6 cellular contexts compared by ENCODE assay signal in the genomic region with DNA sequence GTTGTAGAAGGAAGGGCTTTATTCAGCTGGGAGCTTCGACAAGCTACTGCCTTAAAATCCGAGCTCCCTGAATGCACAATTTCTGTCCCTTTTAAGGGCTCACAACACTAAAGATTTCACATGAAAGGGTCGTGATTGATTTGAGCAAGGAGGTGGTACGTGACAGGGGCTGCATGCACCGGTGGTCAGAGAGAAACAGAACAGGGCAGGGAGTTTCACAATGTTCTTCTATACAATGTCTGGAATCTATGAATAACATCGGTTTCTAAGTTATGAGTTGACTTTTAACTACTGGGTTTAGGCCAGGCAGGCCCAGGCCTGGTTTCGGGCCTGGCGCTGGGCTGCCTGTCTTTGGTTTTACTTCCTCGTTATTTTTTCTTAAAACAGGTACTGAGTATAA. TPM values are rescaled to one million over a fixed set of nuclear protein-coding genes. Genes with fewer than 3 reads are reported as not detected.
DNase-seq lines count a peak whose midpoint lies in the region; ATAC-seq, FAIRE-seq and TF ChIP-seq lines count a peak whose summit lies in the region.
"Not testable (repeated sequence)": the region's sequence is repeated elsewhere in the genome, so short reads cannot be mapped to it uniquely, and the experiment has no call there.

No MANE protein-coding gene starts in this region.

- RAD21 ChIA-PET in GM12878 (lab: Charles Lee; ENCODE audit: unreplicated experiment) = interaction anchor here (0.8 to 3.2 kb wide), 14 partner anchors 15 to 259 kb away, joined by 3 to 15 read pairs (median 4); a partner anchor contains a TSS

- 3% methylated on average over 9 of the region's 9 CpGs for WGBS in GM12878 (ENCODE audit: insufficient coverage, insufficient replicate concordance, low lambda C conversion rate, missing lambda C conversion rate)

- H3K9me3 Mint-ChIP-seq in neural crest cell = peaks cover 12% of the 10 kb centered on the region

- not testable (repeated sequence) for H3K4me3 ChIP-seq in GM12865 (ENCODE audit: low read depth, low read length)
- H3K4me3 ChIP-seq in MM.1S (ENCODE audit: low read length) = 0 out of 2 replicates have a peak overlapping the region, but pooled peaks have one; percentile 12
- H3K4me3 ChIP-seq in OCI-LY3 (ENCODE audit: low read length) = peak overlapping the region; percentile 18; the same call in 1 of the 2 replicates
- H3K4me3 ChIP-seq in GM12878 = peak overlapping the region; percentile 6; the same call in 1 of the 2 replicates

- POLR2A ChIA-PET in GM12878 (lab: Charles Lee) = interaction anchor here (0.6 to 2.5 kb wide), 4 partner anchors 29 to 114 kb away, joined by 3 to 13 read pairs (median 4); no protein-coding TSS in a partner anchor

- peaks cover 12% of the 10 kb centered on the region for H3F3A ChIP-seq in MM.1S (ENCODE audit: insufficient read depth, low read length)

- H3K9ac ChIP-seq in MM.1S (ENCODE audit: low read length) (peak overlapping the region; percentile 24; the same call in 1 of the 2 replicates), OCI-LY3 (ENCODE audit: low read length) (peak overlapping the region; percentile 10; the same call in 1 of the 2 replicates), GM12878 (ENCODE audit: control insufficient read depth, insufficient read depth, low read length) (peak overlapping the region; percentile 9; the same call in 1 of the 2 replicates)

- H4K20me1 ChIP-seq in MM.1S (ENCODE audit: insufficient read depth, low read length); OCI-LY3 (ENCODE audit: insufficient read depth, low read length); GM12878 (ENCODE audit: control insufficient read depth, insufficient read depth): not testable (repeated sequence)

- H3K27ac ChIP-seq in MM.1S (ENCODE audit: low read length) = peak overlapping the region; percentile 67; the same call in 1 of the 2 replicates
- peak overlapping the region; percentile 66 for H3K27ac ChIP-seq in OCI-LY3 (ENCODE audit: low read length)
- H3K27ac ChIP-seq in GM12878 (ENCODE audit: control insufficient read depth, insufficient read depth) = peak overlapping the region; percentile 62

- BruUV-seq in GM12878 (replicated peaks; lab: Mats Ljungman, UMichigan) = not testable (repeated sequence)

- in situ Hi-C loops in GM12878 (cut with MboI) = not testable (repeated sequence)

- H3K36me3 ChIP-seq in MM.1S (replicated peaks; ENCODE audit: insufficient read depth, low read length); OCI-LY3 (replicated peaks; ENCODE audit: low read depth, low read length); GM12878 (ENCODE audit: control insufficient read depth in 2 of 2, insufficient read depth in 2 of 2, low read length in 1 of 2): not testable (repeated sequence)

- intact Hi-C loops in GM12878 (cut with micrococcal nuclease; ENCODE audit: unreplicated experiment) = not testable (repeated sequence)

- H3K27ac Mint-ChIP-seq in neural crest cell (ENCODE audit: unreplicated experiment) = peak overlapping the region; percentile 83

- SMC1A ChIA-PET in GM12878 (lab: Charles Lee; ENCODE audit: uncharacterized antibody, unreplicated experiment) = interaction anchor here (0.6 to 3.5 kb wide), 14 partner anchors 9 to 603 kb away, joined by 3 to 22 read pairs (median 6); no protein-coding TSS in a partner anchor

- TF ChIP-seq EP300 in GM12878 (IDR thresholded peaks at IDR 0.05; ENCODE audit: borderline replicate concordance in 1 of 2, control insufficient read depth in 1 of 2, low read depth in 2 of 2, low read length in 2 of 2) = not testable (repeated sequence)

- H3K4me1 Mint-ChIP-seq in neural crest cell = not testable (repeated sequence)

- not testable (repeated sequence) for H3K27me3 Mint-ChIP-seq in neural crest cell (ENCODE audit: low read depth)

- not testable (repeated sequence) for TF ChIP-seq RAD21 in GM12878 (IDR thresholded peaks at IDR 0.05; ENCODE audit: insufficient read depth, low read depth, low read length)

- H3K4me2 ChIP-seq in MM.1S (ENCODE audit: low read depth, low read length) (peak overlapping the region; percentile 47; the same call in 1 of the 2 replicates), OCI-LY3 (ENCODE audit: low read length) (peak overlapping the region; percentile 56)
- not testable (repeated sequence) for H3K4me2 ChIP-seq in GM12878 (ENCODE audit: control insufficient read depth, insufficient read depth)

- H3K27me3 ChIP-seq in MM.1S (replicated peaks; ENCODE audit: insufficient read depth, low read length); OCI-LY3 (ENCODE audit: low read depth, low read length); GM12878 (replicated peaks in 1 of 2; ENCODE audit: control insufficient read depth in 2 of 2, insufficient read depth in 2 of 2, low read length in 1 of 2): not testable (repeated sequence)

- H3K9me3 ChIP-seq in MM.1S (replicated peaks; ENCODE audit: insufficient read depth, low read length); OCI-LY3 (ENCODE audit: insufficient read depth, low read length): not testable (repeated sequence)
- peaks cover 17% of the 10 kb centered on the region for H3K9me3 ChIP-seq in GM12878 (replicated peaks; ENCODE audit: control insufficient read depth, insufficient read depth, low read length)

- CTCF ChIA-PET in GM12878 (lab: Yijun Ruan, JAX) = interaction anchor here (0.9 to 6.6 kb wide), 8 partner anchors 9 to 175 kb away, joined by 3 to 43 read pairs (median 4); no protein-coding TSS in a partner anchor

- DNase-seq in GM12865 (ENCODE audit: low read depth) = peak; percentile 77
- not testable (repeated sequence) for DNase-seq in GM18507 (ENCODE audit: extremely low spot score, insufficient read length, low read depth); MM.1S; neural crest cell (ENCODE audit: low read depth, low spot score)
- peak; percentile 32 for DNase-seq in GM12878 (ENCODE audit: low read depth, low spot score)

- not testable (repeated sequence) for H3K9me2 ChIP-seq in MM.1S (replicated peaks; ENCODE audit: insufficient read depth, low read length)

- not testable (repeated sequence) for TF ChIP-seq CTCF in GM12865 (IDR thresholded peaks at IDR 0.05; ENCODE audit: insufficient read depth, low read depth, low read length, missing control alignments); MM.1S (IDR thresholded peaks at IDR 0.05; ENCODE audit: low read length); OCI-LY3 (IDR thresholded peaks at IDR 0.05; ENCODE audit: low read depth, low read length); GM12878 (IDR thresholded peaks at IDR 0.05 in 2 of 3, conservative IDR thresholded peaks at IDR 0.05 in 1 of 3; ENCODE audit: control insufficient read depth in 2 of 3, extremely low read depth in 1 of 3, insufficient read depth in 1 of 3, low read depth in 3 of 3, low read length in 3 of 3); neural crest cell (conservative IDR thresholded peaks at IDR 0.05)

- FAIRE-seq in GM18507 (lab: Jason Lieb, UNC) = peak; percentile 65
- not testable (repeated sequence) for FAIRE-seq in GM12878 (lab: Jason Lieb, UNC)

- ATAC-seq in GM12878 = peak; percentile 53

- H3K36me3 Mint-ChIP-seq in neural crest cell (ENCODE audit: low read depth) = not testable (repeated sequence)

- not testable (repeated sequence) for H3K79me2 ChIP-seq in MM.1S (ENCODE audit: low read length); OCI-LY3 (ENCODE audit: low read length); GM12878 (ENCODE audit: control insufficient read depth, insufficient read depth, low read length)

- not testable (repeated sequence) for TF ChIP-seq POLR2A in GM12878 (IDR thresholded peaks at IDR 0.05; ENCODE audit: low read depth, low read length)

- not testable (repeated sequence) for H3K4me3 Mint-ChIP-seq in neural crest cell

- peaks cover 31% of the 10 kb centered on the region for H3K4me1 ChIP-seq in MM.1S (ENCODE audit: low read length)
- peaks cover 36% of the 10 kb centered on the region for H3K4me1 ChIP-seq in OCI-LY3 (ENCODE audit: low read length)
- H3K4me1 ChIP-seq in GM12878 (ENCODE audit: control insufficient read depth, insufficient read depth, low read length) = peaks cover 31% of the 10 kb centered on the region

- peak overlapping the region; percentile 49 for H2AFZ ChIP-seq in MM.1S (ENCODE audit: low read length)
- H2AFZ ChIP-seq in OCI-LY3 (ENCODE audit: low read depth, low read length) = peak overlapping the region; percentile 75; the same call in 1 of the 2 replicates
- H2AFZ ChIP-seq in GM12878 (ENCODE audit: control insufficient read depth, low read depth, low read length) = peak overlapping the region; percentile 39

TF ChIP-seq in GM12878, 131 proteins besides CTCF, POLR2A, EP300 and RAD21 (continues in another document):
- TF ChIP-seq CREM (IDR thresholded peaks at IDR 0.05; ENCODE audit: low read depth) (peak; percentile 39; the same call in 1 of the 2 replicates), EED (IDR thresholded peaks at IDR 0.05; ENCODE audit: low read depth) (peak; percentile 57; the same call in 1 of the 2 replicates), FOXM1 (IDR thresholded peaks at IDR 0.05; ENCODE audit: low read depth, low read length) (peak; percentile 64; the same call in 1 of the 2 replicates)

RNA-seq across cellular contexts. Expression of a gene that starts 49.4 kb away (rescaled TPM):
- total RNA-seq in GM12878 (2013; cell fraction: nucleolus; rRNA removed) = 67.1 and 69.2 TPM in 2 replicates
- 71.8 and 75.9 TPM in 2 replicates for total RNA-seq in GM12878 (2014; rRNA removed)
- total RNA-seq in GM12878 (2014; rRNA removed; fragmentation: Illumina TruSeq; extraction: Trizol) = 51.0 and 53.2 TPM in 2 replicates
- 69.4 and 72.6 TPM in 2 replicates for total RNA-seq in GM12878 (2021)
- 31.0 TPM for polyA plus RNA-seq in GM12878 (2011; ENCODE audit: low read depth)
- 65.8 and 67.0 TPM in 2 replicates for polyA plus RNA-seq in GM12878 (2011; rRNA removed)
- polyA plus RNA-seq in GM12878 (2011; cell fraction: cytosol; rRNA removed) = 37.8 and 41.4 TPM in 2 replicates
- polyA plus RNA-seq in GM12878 (2011; cell fraction: nucleus; rRNA removed) = 79.0 and 107 TPM in 2 replicates
- 44.9 and 69.6 TPM in 2 replicates for polyA plus RNA-seq in GM12878 (2012)
- 61.8 and 63.7 TPM in 2 replicates for polyA plus RNA-seq in GM12878 (2014; fragmentation: Illumina TruSeq; extraction: Trizol)
- polyA plus RNA-seq in GM12878 (2014; fragmentation: Nextera tagmentation; extraction: Ambion mirVana) = 10 to 100 TPM; 40.7 to 45.8 TPM
- polyA plus RNA-seq in GM12878 (2014; rRNA removed) = 66.4 and 78.0 TPM in 2 replicates
- polyA plus RNA-seq in GM12878 (2016; fragmentation: Nextera tagmentation; extraction: Ambion mirVana) = 10 to 100 TPM; 63.3 to 67.6 TPM
- 31.7 and 38.3 TPM in 2 replicates for polyA minus RNA-seq in GM12878 (2011; rRNA and poly(A)+ RNA removed)
- polyA minus RNA-seq in GM12878 (2011; cell fraction: cytosol; rRNA and poly(A)+ RNA removed) = 13.1 and 19.1 TPM in 2 replicates
- polyA minus RNA-seq in GM12878 (2011; cell fraction: nucleus; rRNA and poly(A)+ RNA removed) = 23.1 and 39.6 TPM in 2 replicates
- total RNA-seq in neural crest cell = 28.1 and 29.8 TPM in 2 replicates
